16 cellular contexts compared by ENCODE assay signal in the genomic region with DNA sequence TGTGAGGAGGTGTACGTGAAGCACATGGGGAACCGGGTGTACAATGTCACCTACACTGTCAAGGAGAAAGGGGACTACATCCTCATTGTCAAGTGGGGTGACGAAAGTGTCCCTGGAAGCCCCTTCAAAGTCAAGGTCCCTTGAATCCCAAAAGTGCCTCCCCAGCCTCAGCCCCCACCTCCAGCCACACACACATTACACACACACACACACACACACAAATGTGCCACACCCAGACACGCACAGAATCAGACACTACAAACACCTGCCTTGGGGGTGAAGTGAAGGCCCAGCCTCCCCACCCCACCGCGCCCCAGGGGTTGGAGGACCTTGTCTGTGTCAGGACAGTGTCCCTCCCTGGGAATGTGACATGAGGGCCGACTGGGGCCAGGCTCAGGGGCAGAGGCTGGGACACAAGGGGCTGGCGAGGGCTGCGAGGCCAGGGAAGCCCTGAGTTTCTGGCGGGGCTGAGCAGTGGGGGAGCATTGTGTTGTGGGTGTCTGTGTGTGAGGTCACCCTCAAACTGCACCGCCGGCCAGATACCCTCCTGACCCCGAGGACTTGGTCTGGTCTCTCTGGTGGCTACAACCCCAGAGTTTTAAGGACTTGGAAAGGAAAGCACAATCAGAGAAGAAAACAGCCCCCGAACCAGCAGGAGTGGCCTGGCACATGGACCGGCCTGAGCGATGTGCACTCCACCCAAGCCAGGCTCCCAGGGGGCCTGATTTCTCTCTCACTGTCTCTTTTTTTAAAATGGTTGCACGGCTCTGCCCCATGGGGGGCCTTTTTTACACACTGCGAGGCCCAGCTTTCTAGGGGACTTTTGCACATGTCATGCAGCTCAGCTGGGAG. TPM values are rescaled to one million over a fixed set of nuclear protein-coding genes. Genes with fewer than 3 reads are reported as not detected.
DNase-seq lines count a peak whose midpoint lies in the region; ATAC-seq, FAIRE-seq and TF ChIP-seq lines count a peak whose summit lies in the region.
"Had no signal": no experiment of that assay in that cellular context is flagged by ENCODE, and none has a peak within 500 bp of the region (broad histone marks: within the 10 kb centered on the region; RNA-seq: fewer than 3 reads in every experiment).

No MANE protein-coding gene starts in this region.

- no peak for TF ChIP-seq POLR2A in lower leg skin (IDR thresholded peaks at IDR 0.05)
- no peak for TF ChIP-seq POLR2A in HepG2 (IDR thresholded peaks at IDR 0.05; ENCODE audit: insufficient read depth in 1 of 2, low read depth in 2 of 2, low read length in 2 of 2)

- H2AFZ ChIP-seq in GM23248 (no peak overlapping the region), HepG2 (ENCODE audit: low read length) (no peak overlapping the region)

- no peaks in the 10 kb centered on the region for H4K20me1 ChIP-seq in GM23248 (ENCODE audit: insufficient read depth)
- no peaks in the 10 kb centered on the region; the same call in 1 of the 2 replicates for H4K20me1 ChIP-seq in HepG2 (ENCODE audit: insufficient read depth, low read length)

- POLR2A ChIA-PET in HepG2 (lab: Yijun Ruan, JAX), result no interaction called here

- no peak for ATAC-seq in HepG2
- ATAC-seq in HG03196 (IDR thresholded peaks at IDR 0.05; ENCODE audit: unreplicated experiment), result no peak
- ATAC-seq: SK-N-SH treated with all-trans-retinoic acid at 6 μM for 48 hours had no signal

- H3K27ac ChIP-seq in GM23248 (peak overlapping the region; percentile 32; the same call in 1 of the 2 replicates), coronary artery (peak overlapping the region; percentile 77 to 86), stomach smooth muscle (ENCODE audit: low read length) (peak overlapping the region; percentile 76), HepG2 (ENCODE audit: extremely low read length, insufficient read depth, low read length) (no peak overlapping the region)

- peaks cover 40% of the 10 kb centered on the region for H3F3A ChIP-seq in GM23248 (ENCODE audit: insufficient read depth)

- no peak overlapping the region for H3K9ac ChIP-seq in GM23248
- H3K9ac ChIP-seq in stomach smooth muscle (ENCODE audit: low read length in 2 of 2), result no peak overlapping the region
- no peak overlapping the region for H3K9ac ChIP-seq in HepG2 (ENCODE audit: insufficient read depth, low read depth, low read length)

- no peak overlapping the region for H3K4me3 ChIP-seq in GM23248
- H3K4me3 ChIP-seq in coronary artery, result no peak overlapping the region
- no peak overlapping the region for H3K4me3 ChIP-seq in lower leg skin (ENCODE audit: low read depth, poor library complexity, severe bottlenecking)
- H3K4me3 ChIP-seq in stomach smooth muscle (ENCODE audit: low read length in 2 of 2), result no peak overlapping the region
- no peak overlapping the region for H3K4me3 ChIP-seq in HepG2 (replicated peaks in 1 of 3; ENCODE audit: insufficient read depth in 1 of 3, low read depth in 2 of 3, low read length in 3 of 3)
- H3K4me3 ChIP-seq: ovary, smooth muscle cell had no signal

- H3K4me2 ChIP-seq in GM23248 (ENCODE audit: unreplicated experiment) (no peak overlapping the region), HepG2 (ENCODE audit: low read depth, low read length) (no peak overlapping the region)
- H3K4me2 ChIP-seq: smooth muscle cell had no signal

- no peaks in the 10 kb centered on the region for H3K9me2 ChIP-seq in GM23248 (ENCODE audit: insufficient read depth)

- no peak for TF ChIP-seq RAD21 in HepG2 (CRISPR knock-in tag; IDR thresholded peaks at IDR 0.05)

- H3K27me3 ChIP-seq in GM23248 (replicated peaks; ENCODE audit: insufficient read depth) (no peaks in the 10 kb centered on the region), stomach smooth muscle (ENCODE audit: control insufficient read depth in 1 of 2, insufficient read depth in 2 of 2, low read length in 2 of 2) (no peaks in the 10 kb centered on the region), HepG2 (ENCODE audit: control insufficient read depth in 1 of 2, insufficient read depth in 2 of 2, low read length in 2 of 2) (peaks cover 4 to 40% of the 10 kb centered on the region in 2 experiments; a peak in 4 of 5 replicates)
- H3K27me3 ChIP-seq: ovary had no signal

- no peak for TF ChIP-seq EP300 in HepG2 (IDR thresholded peaks at IDR 0.05; ENCODE audit: low read depth in 2 of 2, low read length in 2 of 2)
- TF ChIP-seq EP300 in HepG2 (CRISPR knock-in tag; IDR thresholded peaks at IDR 0.05; ENCODE audit: borderline replicate concordance), result no peak

- H3K4me1 ChIP-seq in GM23248 (ENCODE audit: insufficient read depth) (peaks cover under 1% of the 10 kb centered on the region; the same call in 1 of the 2 replicates), stomach smooth muscle (ENCODE audit: control insufficient read depth, insufficient read depth, low read length) (peaks cover 43% of the 10 kb centered on the region), HepG2 (ENCODE audit: insufficient read depth, low read length) (peaks cover 9% of the 10 kb centered on the region)

- peaks cover 9% of the 10 kb centered on the region for H3K79me2 ChIP-seq in GM23248 (ENCODE audit: insufficient read depth)
- H3K79me2 ChIP-seq in HepG2 (ENCODE audit: insufficient read depth, low read length), result peaks cover 8% of the 10 kb centered on the region

- intact Hi-C loops in lower leg skin (cut with DNase I; ENCODE audit: low total_unique reads), result no loop called here
- intact Hi-C loops in HepG2 (cut with micrococcal nuclease; ENCODE audit: unreplicated experiment), result no loop called here

- H3K36me3 ChIP-seq in GM23248 (ENCODE audit: low read depth) (peaks cover 14% of the 10 kb centered on the region; the same call in 1 of the 2 replicates), stomach smooth muscle (ENCODE audit: control insufficient read depth in 2 of 2, insufficient read depth in 2 of 2, low read length in 2 of 2) (peaks cover 26 to 39% of the 10 kb centered on the region in 2 donors), HepG2 (replicated peaks in 1 of 2; ENCODE audit: control insufficient read depth in 1 of 2, insufficient read depth in 2 of 2, low read length in 2 of 2) (no peaks in the 10 kb centered on the region)
- H3K36me3 ChIP-seq: ovary had no signal

- no peak for FAIRE-seq in HepG2 (lab: Jason Lieb, UNC)
- FAIRE-seq: H54 had no signal

- in situ Hi-C loops in GM23248 (cut with MboI) (no loop called here), HepG2 (cut with HindIII; ENCODE audit: extremely low pct_ligation_motif_present, low pct_unique_long_range_greater_than_20kb) (no loop called here)

- CTCF ChIA-PET in HepG2 (lab: Yijun Ruan, JAX; ENCODE audit: low intra/inter-chr PET ratio, low total read pairs), result no interaction called here

- BruUV-seq in HepG2 (replicated peaks; lab: Mats Ljungman, UMichigan), result no TSS peak

- TF ChIP-seq CTCF in coronary artery (IDR thresholded peaks at IDR 0.05) (no peak), lower leg skin (IDR thresholded peaks at IDR 0.05) (no peak), HepG2 (CRISPR knock-in tag; IDR thresholded peaks at IDR 0.05) (no peak)

- H3K9me3 ChIP-seq in GM23248 (ENCODE audit: low read depth) (no peaks in the 10 kb centered on the region), stomach smooth muscle (ENCODE audit: control insufficient read depth in 2 of 2, low read length in 2 of 2) (no peaks in the 10 kb centered on the region), HepG2 (ENCODE audit: low read length) (no peaks in the 10 kb centered on the region)
- H3K9me3 ChIP-seq: ovary had no signal

- WGBS in GM23248 (ENCODE audit: low coverage in 1 of 2, low lambda C conversion rate in 2 of 2, missing lambda C conversion rate in 2 of 2), 2 experiments, result 60 to 63% methylated on average over 16 to 18 of the region's 18 CpGs
- 66 to 75% methylated on average over 14 to 18 of the region's 18 CpGs for WGBS in lower leg skin, 2 donors
- WGBS in HepG2 (ENCODE audit: low lambda C conversion rate), result 37% methylated on average over 11 of the region's 18 CpGs

- DNase-seq in GM23248 (peak; percentile 38), coronary artery (ENCODE audit: low spot score) (no peak), lower leg skin (ENCODE audit: low spot score in 2 of 2) (peak; percentile 37 to 91), HepG2 (ENCODE audit: low spot score) (no peak), NCI-H1092 treated with DMSO at 0.1 percent for 48 hours (lab: John Stamatoyannopoulos, UW) (no peak)
- no peak for DNase-seq in stimulated activated CD8-positive, alpha-beta memory T cell treated with anti-CD3 and anti-CD28 coated beads, Interleukin-4, amount 100 ng/mL, for 48 hours
- DNase-seq: activated CD4-positive, alpha-beta T cell treated with anti-CD3 and anti-CD28 coated beads, Interleukin-2, amount 10 ng/mL, durations not matched to agents 7 days and 5 days; activated naive CD4-positive, alpha-beta T cell treated with anti-CD3 and anti-CD28 coated beads, Interleukin-2, amount 10 ng/mL, durations not matched to agents 7 days and 5 days; CD4-positive, alpha-beta memory T cell; NCI-H1105 treated with DMSO at 0.1 percent for 48 hours had no signal

RNA-seq across cellular contexts. Expression of a gene that starts 4.0 kb away (rescaled TPM):
- total RNA-seq in GM23248 (2014; rRNA removed; shearing (Covaris generic)), result 96.5 and 124 TPM in 2 replicates
- polyA plus RNA-seq in GM23248 (2016; fragmentation: Nextera tagmentation; extraction: Ambion mirVana) (243 and 264 TPM in 2 replicates), HepG2 (2011; rRNA removed) (132 and 144 TPM in 2 replicates)
- total RNA-seq in lower leg skin (100 to 1,000 TPM in 3 of 4 donors, 10 to 100 TPM in 1; 71.3 to 165 (median 137) TPM), HepG2 (2016; rRNA removed; fragmentation: Illumina TruSeq; extraction: Trizol) (87.2 and 107 TPM in 2 replicates)
- 91.7 and 127 TPM in 2 replicates for total RNA-seq in HepG2 (2016; cell fraction: cytosol; rRNA removed; fragmentation: Illumina TruSeq; extraction: Trizol; ENCODE audit: low read depth)
- 86.6 and 128 TPM in 2 replicates for total RNA-seq in HepG2 (2016; cell fraction: insoluble cytoplasmic fraction; rRNA removed; fragmentation: Illumina TruSeq; extraction: Trizol)
- 87.9 and 101 TPM in 2 replicates for total RNA-seq in HepG2 (2016; cell fraction: membrane; rRNA removed; fragmentation: Illumina TruSeq; extraction: Trizol)
- 29.8 and 31.5 TPM in 2 replicates for total RNA-seq in HepG2 (2016; cell fraction: nucleus; rRNA removed; fragmentation: Illumina TruSeq; extraction: Trizol)
- 149 and 216 TPM in 2 replicates for polyA plus RNA-seq in HepG2 (2011; cell fraction: cytosol; rRNA removed)
- 54.3 and 63.6 TPM in 2 replicates for polyA plus RNA-seq in HepG2 (2011; cell fraction: nucleus; rRNA removed)
- polyA plus RNA-seq in HepG2 (2012), result 127 and 131 TPM in 2 replicates
- 134 and 154 TPM in 2 replicates for polyA plus RNA-seq in HepG2 (2016; cell fraction: cytosol; fragmentation: Illumina TruSeq; extraction: Trizol; ENCODE audit: low read depth)
- 186 and 188 TPM in 2 replicates for polyA plus RNA-seq in HepG2 (2016; cell fraction: insoluble cytoplasmic fraction; fragmentation: Illumina TruSeq; extraction: Trizol; ENCODE audit: low read depth)
- 130 and 137 TPM in 2 replicates for polyA plus RNA-seq in HepG2 (2016; cell fraction: membrane; fragmentation: Illumina TruSeq; extraction: Trizol; ENCODE audit: low read depth)
- polyA plus RNA-seq in HepG2 (2016; cell fraction: nucleus; fragmentation: Illumina TruSeq; extraction: Trizol; ENCODE audit: insufficient read depth, low read depth), result 74.2 and 75.8 TPM in 2 replicates
- 39.4 and 64.2 TPM in 2 replicates for polyA minus RNA-seq in HepG2 (2011; rRNA and poly(A)+ RNA removed; ENCODE audit: low replicate concordance)
- 18.0 and 20.1 TPM in 2 replicates for polyA minus RNA-seq in HepG2 (2011; cell fraction: cytosol; rRNA and poly(A)+ RNA removed)
- polyA minus RNA-seq in HepG2 (2011; cell fraction: nucleus; rRNA and poly(A)+ RNA removed), result 9.9 and 10.6 TPM in 2 replicates

RNA-seq across cellular contexts. Expression of a gene that starts 28.4 kb away (rescaled TPM):
- total RNA-seq in GM23248 (2014; rRNA removed; shearing (Covaris generic)), result 304 and 353 TPM in 2 replicates
- polyA plus RNA-seq in GM23248 (2016; fragmentation: Nextera tagmentation; extraction: Ambion mirVana), result 74.0 and 75.1 TPM in 2 replicates
- total RNA-seq in lower leg skin, result 10 to 100 TPM in 1 of 4 donors, 1 to 10 TPM in 3; 5.0 to 11.1 (median 6.2) TPM
- 0.01 and 0.02 TPM in 2 replicates for total RNA-seq in HepG2 (2016; rRNA removed; fragmentation: Illumina TruSeq; extraction: Trizol)
- total RNA-seq in HepG2 (2016; cell fraction: cytosol; rRNA removed; fragmentation: Illumina TruSeq; extraction: Trizol; ENCODE audit: low read depth), result not detected in 2 replicates
- total RNA-seq in HepG2 (2016; cell fraction: insoluble cytoplasmic fraction; rRNA removed; fragmentation: Illumina TruSeq; extraction: Trizol), result under 0.01 TPM in 1 of 2 replicates, not detected in the other
- not detected in 2 replicates for total RNA-seq in HepG2 (2016; cell fraction: membrane; rRNA removed; fragmentation: Illumina TruSeq; extraction: Trizol)
- 0.06 TPM in 1 of 2 replicates, not detected in the other for total RNA-seq in HepG2 (2016; cell fraction: nucleus; rRNA removed; fragmentation: Illumina TruSeq; extraction: Trizol)
- polyA plus RNA-seq in HepG2 (2011; rRNA removed), result 0.01 TPM in 1 of 2 replicates, not detected in the other
- polyA plus RNA-seq in HepG2 (2011; cell fraction: cytosol; rRNA removed), result 0.01 TPM in 2 replicates
- 0.02 and 0.05 TPM in 2 replicates for polyA plus RNA-seq in HepG2 (2011; cell fraction: nucleus; rRNA removed)
- polyA plus RNA-seq in HepG2 (2012), result 0.01 TPM in 1 of 2 replicates, not detected in the other
- not detected in 2 replicates for polyA plus RNA-seq in HepG2 (2016; cell fraction: cytosol; fragmentation: Illumina TruSeq; extraction: Trizol; ENCODE audit: low read depth)
- not detected in 2 replicates for polyA plus RNA-seq in HepG2 (2016; cell fraction: insoluble cytoplasmic fraction; fragmentation: Illumina TruSeq; extraction: Trizol; ENCODE audit: low read depth)
- polyA plus RNA-seq in HepG2 (2016; cell fraction: membrane; fragmentation: Illumina TruSeq; extraction: Trizol; ENCODE audit: low read depth), result not detected in 2 replicates
- not detected in 2 replicates for polyA plus RNA-seq in HepG2 (2016; cell fraction: nucleus; fragmentation: Illumina TruSeq; extraction: Trizol; ENCODE audit: insufficient read depth, low read depth)
- 0.16 and 0.19 TPM in 2 replicates for polyA minus RNA-seq in HepG2 (2011; rRNA and poly(A)+ RNA removed; ENCODE audit: low replicate concordance)
- 0.09 and 0.10 TPM in 2 replicates for polyA minus RNA-seq in HepG2 (2011; cell fraction: cytosol; rRNA and poly(A)+ RNA removed)
- under 0.01 TPM in 1 of 2 replicates, not detected in the other for polyA minus RNA-seq in HepG2 (2011; cell fraction: nucleus; rRNA and poly(A)+ RNA removed)
- total RNA-seq: activated CD4-positive, alpha-beta T cell treated with anti-CD3 and anti-CD28 coated beads, Interleukin-2, amount 10 ng/mL, durations not matched to agents 7 days and 5 days had no signal
- polyA plus RNA-seq: CD4-positive, alpha-beta memory T cell had no signal

RNA-seq across cellular contexts. Expression of a gene that starts 51.9 kb away (rescaled TPM):
- total RNA-seq in GM23248 (2014; rRNA removed; shearing (Covaris generic)), result not detected in 2 replicates
- polyA plus RNA-seq in GM23248 (2016; fragmentation: Nextera tagmentation; extraction: Ambion mirVana) (0.10 TPM in 2 replicates), HepG2 (2011; rRNA removed) (0.37 and 0.46 TPM in 2 replicates)
- total RNA-seq in lower leg skin (under 1 TPM in 3 of 4 donors, not detected in 1; 0.07 to 0.68 (median 0.21) TPM), HepG2 (2016; rRNA removed; fragmentation: Illumina TruSeq; extraction: Trizol) (0.22 and 1.0 TPM in 2 replicates)
- total RNA-seq in HepG2 (2016; cell fraction: cytosol; rRNA removed; fragmentation: Illumina TruSeq; extraction: Trizol; ENCODE audit: low read depth), result 0.26 and 0.51 TPM in 2 replicates
- total RNA-seq in HepG2 (2016; cell fraction: insoluble cytoplasmic fraction; rRNA removed; fragmentation: Illumina TruSeq; extraction: Trizol), result 0.37 and 1.2 TPM in 2 replicates
- 0.28 and 0.48 TPM in 2 replicates for total RNA-seq in HepG2 (2016; cell fraction: membrane; rRNA removed; fragmentation: Illumina TruSeq; extraction: Trizol)
- total RNA-seq in HepG2 (2016; cell fraction: nucleus; rRNA removed; fragmentation: Illumina TruSeq; extraction: Trizol), result 1.3 and 2.0 TPM in 2 replicates
- polyA plus RNA-seq in HepG2 (2011; cell fraction: cytosol; rRNA removed), result 0.12 and 0.31 TPM in 2 replicates
- polyA plus RNA-seq in HepG2 (2011; cell fraction: nucleus; rRNA removed), result 6.6 and 8.0 TPM in 2 replicates
- 0.28 TPM in 2 replicates for polyA plus RNA-seq in HepG2 (2012)
- 0.09 and 0.12 TPM in 2 replicates for polyA plus RNA-seq in HepG2 (2016; cell fraction: cytosol; fragmentation: Illumina TruSeq; extraction: Trizol; ENCODE audit: low read depth)
- 0.17 and 0.24 TPM in 2 replicates for polyA plus RNA-seq in HepG2 (2016; cell fraction: insoluble cytoplasmic fraction; fragmentation: Illumina TruSeq; extraction: Trizol; ENCODE audit: low read depth)
- polyA plus RNA-seq in HepG2 (2016; cell fraction: membrane; fragmentation: Illumina TruSeq; extraction: Trizol; ENCODE audit: low read depth), result 0.20 and 0.23 TPM in 2 replicates
- polyA plus RNA-seq in HepG2 (2016; cell fraction: nucleus; fragmentation: Illumina TruSeq; extraction: Trizol; ENCODE audit: insufficient read depth, low read depth), result 2.1 and 3.1 TPM in 2 replicates
- polyA minus RNA-seq in HepG2 (2011; rRNA and poly(A)+ RNA removed; ENCODE audit: low replicate concordance), result 0.07 and 0.58 TPM in 2 replicates
- not detected in 2 replicates for polyA minus RNA-seq in HepG2 (2011; cell fraction: cytosol; rRNA and poly(A)+ RNA removed)
- polyA minus RNA-seq in HepG2 (2011; cell fraction: nucleus; rRNA and poly(A)+ RNA removed), result 1.1 and 1.4 TPM in 2 replicates
- polyA plus RNA-seq: CD4-positive, alpha-beta memory T cell had no signal

Comparison
In these comparisons a context has a peak if more than half of its experiments do, and no peak if none do; other contexts are left out.
1. DNase-seq: peak in GM23248 (single experiment) and lower leg skin (2 of 2); none in coronary artery (single experiment), HepG2 (single experiment), stimulated activated CD8-positive, alpha-beta memory T cell treated with anti-CD3 and anti-CD28 coated beads, Interleukin-4, amount 100 ng/mL, for 48 hours (single experiment) and NCI-H1092 treated with DMSO at 0.1 percent for 48 hours (single experiment).
2. RNA of a gene that starts 28.4 kb away (total RNA-seq): 304 to 353 TPM in GM23248; 5.0 to 11.1 TPM in lower leg skin and under 0.01 to 0.06 TPM in HepG2; every median in the first group is over 10 times any median in the second.